In the genomic region with DNA sequence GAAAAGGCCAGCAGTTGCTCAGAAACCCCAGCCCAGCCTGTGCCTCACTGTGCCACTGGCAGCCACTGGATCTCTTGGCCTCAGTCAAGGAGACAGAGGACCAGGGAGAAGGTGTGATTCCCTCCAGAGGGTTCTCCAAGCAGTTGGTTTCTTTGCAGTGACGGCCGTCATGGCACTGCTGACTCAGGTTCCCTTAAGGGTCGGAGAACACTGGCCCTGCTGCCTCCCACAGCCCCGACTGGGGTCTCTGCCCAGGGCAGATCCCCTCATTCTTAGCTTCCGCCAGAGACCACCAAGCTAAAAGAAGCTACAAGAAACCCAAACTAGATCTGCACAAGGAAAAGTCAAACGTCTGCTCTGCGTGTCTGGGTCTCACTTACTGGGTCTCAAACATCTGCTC, we compare ENCODE assay signal across 7 cellular contexts. TPM values are rescaled to one million over a fixed set of nuclear protein-coding genes. Genes with fewer than 3 reads are reported as not detected.
"Had no signal": no experiment of that assay in that cellular context is flagged by ENCODE, and none has a peak within 500 bp of the region (broad histone marks: within the 10 kb centered on the region; RNA-seq: fewer than 3 reads in every experiment).

No MANE protein-coding gene starts in this region.

- H3K4me1 Mint-ChIP-seq: IgD-negative memory B cell had no signal

- H3K27ac ChIP-seq: HL-60 had no signal

- H3K27ac Mint-ChIP-seq: GM23338, H9, IgD-negative memory B cell had no signal

- H3K9me3 Mint-ChIP-seq: IgD-negative memory B cell had no signal

- ATAC-seq: GM23338, HepG2 had no signal

- H3K4me3 Mint-ChIP-seq: GM23338, H9, IgD-negative memory B cell had no signal

- DNase-seq: H9, HCEC 1CT had no signal

- H3K36me3 Mint-ChIP-seq: IgD-negative memory B cell had no signal

- H3K4me3 ChIP-seq: GM23338 had no signal

RNA-seq across cellular contexts. Expression of gene TSPAN11, which starts 16.4 kb away (rescaled TPM):
- total RNA-seq: HT1080 had no signal
- polyA plus RNA-seq: IgD-negative memory B cell had no signal
